1 cellular context compared by ENCODE assay signal in the genomic region with DNA sequence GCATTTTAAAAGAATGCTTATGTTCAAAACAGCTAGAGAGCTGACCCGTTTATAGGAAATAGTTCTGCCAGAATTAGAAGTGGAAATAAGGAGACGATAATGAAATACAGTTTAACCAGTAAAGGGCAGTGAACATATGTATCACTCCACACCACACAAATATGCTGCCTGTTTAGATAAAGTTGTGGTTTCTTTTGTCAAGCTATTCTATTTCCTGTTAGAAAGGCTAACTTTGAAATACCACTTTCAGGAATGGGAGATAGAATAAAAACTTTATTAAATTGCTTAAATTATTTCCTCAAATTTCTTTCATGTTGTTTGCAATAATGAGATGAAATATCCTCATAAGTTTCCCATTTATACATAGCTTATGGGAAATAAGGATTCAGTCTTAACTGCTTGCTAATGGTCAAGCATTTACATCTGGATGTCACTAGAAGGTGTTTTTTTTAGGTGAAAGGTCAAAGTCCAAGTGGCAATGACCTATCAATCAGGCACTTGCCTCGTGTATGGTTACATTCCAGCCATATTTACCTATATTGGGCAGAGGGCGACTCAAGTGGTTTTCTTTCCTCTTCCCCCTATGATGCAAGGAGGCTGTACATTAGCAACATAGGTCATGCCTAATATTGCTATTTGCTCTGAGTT.
TF ChIP-seq lines count a peak whose summit lies in the region.

No MANE protein-coding gene starts in this region.

TF ChIP-seq in K562, 482 proteins besides CTCF, POLR2A, EP300 and RAD21 (continued from another document and continues in another):
- TF ChIP-seq CTCFL (IDR thresholded peaks at IDR 0.05; ENCODE audit: borderline replicate concordance, insufficient read depth, low read depth, low read length, poor library complexity, severe bottlenecking) = no peak
- no peak for TF ChIP-seq POU5F1 (IDR thresholded peaks at IDR 0.05; ENCODE audit: borderline replicate concordance, low read depth, low read length, partially characterized antibody)
- no peak for TF ChIP-seq PHB2 (IDR thresholded peaks at IDR 0.05; ENCODE audit: low read depth)
- no peak for TF ChIP-seq TAF7 (tag; IDR thresholded peaks at IDR 0.05)
- no peak for TF ChIP-seq EGR1 (conservative IDR thresholded peaks at IDR 0.05)
- TF ChIP-seq ZNF23 (CRISPR knock-in tag; IDR thresholded peaks at IDR 0.05) = no peak
- no peak for TF ChIP-seq HMG20A (CRISPR knock-in tag; conservative IDR thresholded peaks at IDR 0.05)
- TF ChIP-seq, protein P1, sequence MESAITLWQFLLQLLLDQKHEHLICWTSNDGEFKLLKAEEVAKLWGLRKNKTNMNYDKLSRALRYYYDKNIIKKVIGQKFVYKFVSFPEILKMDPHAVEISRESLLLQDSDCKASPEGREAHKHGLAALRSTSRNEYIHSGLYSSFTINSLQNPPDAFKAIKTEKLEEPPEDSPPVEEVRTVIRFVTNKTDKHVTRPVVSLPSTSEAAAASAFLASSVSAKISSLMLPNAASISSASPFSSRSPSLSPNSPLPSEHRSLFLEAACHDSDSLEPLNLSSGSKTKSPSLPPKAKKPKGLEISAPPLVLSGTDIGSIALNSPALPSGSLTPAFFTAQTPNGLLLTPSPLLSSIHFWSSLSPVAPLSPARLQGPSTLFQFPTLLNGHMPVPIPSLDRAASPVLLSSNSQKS (CRISPR knock-in tag; IDR thresholded peaks at IDR 0.05) = no peak
- no peak for TF ChIP-seq TEAD2 (tag; IDR thresholded peaks at IDR 0.05)
- TF ChIP-seq POLR3G (IDR thresholded peaks at IDR 0.05; ENCODE audit: extremely low read depth, insufficient read length, insufficient replicate concordance) = no peak
- TF ChIP-seq TFE3 (CRISPR knock-in tag; IDR thresholded peaks at IDR 0.05) = no peak
- TF ChIP-seq PATZ1 (CRISPR knock-in tag; IDR thresholded peaks at IDR 0.05; ENCODE audit: borderline replicate concordance) = no peak
- no peak for TF ChIP-seq ZSCAN32 (CRISPR knock-in tag; IDR thresholded peaks at IDR 0.05)
- no peak for TF ChIP-seq RHOXF2B (CRISPR knock-in tag; conservative IDR thresholded peaks at IDR 0.05)
- 0 out of 2 replicates have a peak, but pooled peaks have one; percentile 9 for TF ChIP-seq ILK (tag; IDR thresholded peaks at IDR 0.05; ENCODE audit: borderline replicate concordance, low read depth)
- no peak; a peak in 1 of 3 replicates for TF ChIP-seq CBX3 (IDR thresholded peaks at IDR 0.05; ENCODE audit: borderline replicate concordance in 1 of 2, low read length in 2 of 2)
- TF ChIP-seq ZNF134 (CRISPR knock-in tag; conservative IDR thresholded peaks at IDR 0.05) = no peak
- no peak for TF ChIP-seq SNRNP70 (optimal IDR thresholded peaks at IDR 0.05; ENCODE audit: low read depth, low read length)
- no peak for TF ChIP-seq ZFX (CRISPR knock-in tag; IDR thresholded peaks at IDR 0.05)
- TF ChIP-seq, protein P2, sequence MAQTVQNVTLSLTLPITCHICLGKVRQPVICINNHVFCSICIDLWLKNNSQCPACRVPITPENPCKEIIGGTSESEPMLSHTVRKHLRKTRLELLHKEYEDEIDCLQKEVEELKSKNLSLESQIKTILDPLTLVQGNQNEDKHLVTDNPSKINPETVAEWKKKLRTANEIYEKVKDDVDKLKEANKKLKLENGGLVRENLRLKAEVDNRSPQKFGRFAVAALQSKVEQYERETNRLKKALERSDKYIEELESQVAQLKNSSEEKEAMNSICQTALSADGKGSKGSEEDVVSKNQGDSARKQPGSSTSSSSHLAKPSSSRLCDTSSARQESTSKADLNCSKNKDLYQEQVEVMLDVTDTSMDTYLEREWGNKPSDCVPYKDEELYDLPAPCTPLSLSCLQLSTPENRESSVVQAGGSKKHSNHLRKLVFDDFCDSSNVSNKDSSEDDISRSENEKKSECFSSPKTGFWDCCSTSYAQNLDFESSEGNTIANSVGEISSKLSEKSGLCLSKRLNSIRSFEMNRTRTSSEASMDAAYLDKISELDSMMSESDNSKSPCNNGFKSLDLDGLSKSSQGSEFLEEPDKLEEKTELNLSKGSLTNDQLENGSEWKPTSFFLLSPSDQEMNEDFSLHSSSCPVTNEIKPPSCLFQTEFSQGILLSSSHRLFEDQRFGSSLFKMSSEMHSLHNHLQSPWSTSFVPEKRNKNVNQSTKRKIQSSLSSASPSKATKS (CRISPR knock-in tag; IDR thresholded peaks at IDR 0.05) = no peak
- no peak for TF ChIP-seq MTA3 (IDR thresholded peaks at IDR 0.05; ENCODE audit: borderline replicate concordance)
- TF ChIP-seq ZNF384 (IDR thresholded peaks at IDR 0.05; ENCODE audit: low read depth, low read length) = 0 out of 2 replicates have a peak, but pooled peaks have one; percentile 20
- TF ChIP-seq MTF1 (CRISPR knock-in tag; IDR thresholded peaks at IDR 0.05; ENCODE audit: borderline replicate concordance) = no peak
- no peak for TF ChIP-seq PPARD (CRISPR knock-in tag; IDR thresholded peaks at IDR 0.05)
- TF ChIP-seq ARID1B (IDR thresholded peaks at IDR 0.05) = peak; percentile 91
- TF ChIP-seq RAD51 (IDR thresholded peaks at IDR 0.05; ENCODE audit: borderline replicate concordance, low read depth) = no peak
- TF ChIP-seq PYGO2 (tag; IDR thresholded peaks at IDR 0.05) = no peak
- TF ChIP-seq, protein P3, sequence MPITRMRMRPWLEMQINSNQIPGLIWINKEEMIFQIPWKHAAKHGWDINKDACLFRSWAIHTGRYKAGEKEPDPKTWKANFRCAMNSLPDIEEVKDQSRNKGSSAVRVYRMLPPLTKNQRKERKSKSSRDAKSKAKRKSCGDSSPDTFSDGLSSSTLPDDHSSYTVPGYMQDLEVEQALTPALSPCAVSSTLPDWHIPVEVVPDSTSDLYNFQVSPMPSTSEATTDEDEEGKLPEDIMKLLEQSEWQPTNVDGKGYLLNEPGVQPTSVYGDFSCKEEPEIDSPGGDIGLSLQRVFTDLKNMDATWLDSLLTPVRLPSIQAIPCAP (CRISPR knock-in tag; IDR thresholded peaks at IDR 0.05; ENCODE audit: borderline replicate concordance) = no peak
- TF ChIP-seq, protein P4, sequence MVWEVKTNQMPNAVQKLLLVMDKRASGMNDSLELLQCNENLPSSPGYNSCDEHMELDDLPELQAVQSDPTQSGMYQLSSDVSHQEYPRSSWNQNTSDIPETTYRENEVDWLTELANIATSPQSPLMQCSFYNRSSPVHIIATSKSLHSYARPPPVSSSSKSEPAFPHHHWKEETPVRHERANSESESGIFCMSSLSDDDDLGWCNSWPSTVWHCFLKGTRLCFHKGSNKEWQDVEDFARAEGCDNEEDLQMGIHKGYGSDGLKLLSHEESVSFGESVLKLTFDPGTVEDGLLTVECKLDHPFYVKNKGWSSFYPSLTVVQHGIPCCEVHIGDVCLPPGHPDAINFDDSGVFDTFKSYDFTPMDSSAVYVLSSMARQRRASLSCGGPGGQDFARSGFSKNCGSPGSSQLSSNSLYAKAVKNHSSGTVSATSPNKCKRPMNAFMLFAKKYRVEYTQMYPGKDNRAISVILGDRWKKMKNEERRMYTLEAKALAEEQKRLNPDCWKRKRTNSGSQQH (CRISPR knock-in tag; IDR thresholded peaks at IDR 0.05) = no peak
- TF ChIP-seq ZNF239 (CRISPR knock-in tag; IDR thresholded peaks at IDR 0.05) = no peak
- TF ChIP-seq CCNT2 (IDR thresholded peaks at IDR 0.05; ENCODE audit: borderline replicate concordance, extremely low read depth, insufficient read length, low read depth, low read length) = peak; percentile 41
- no peak for TF ChIP-seq SP1 (CRISPR knock-in tag; IDR thresholded peaks at IDR 0.05)
- TF ChIP-seq, protein P5, sequence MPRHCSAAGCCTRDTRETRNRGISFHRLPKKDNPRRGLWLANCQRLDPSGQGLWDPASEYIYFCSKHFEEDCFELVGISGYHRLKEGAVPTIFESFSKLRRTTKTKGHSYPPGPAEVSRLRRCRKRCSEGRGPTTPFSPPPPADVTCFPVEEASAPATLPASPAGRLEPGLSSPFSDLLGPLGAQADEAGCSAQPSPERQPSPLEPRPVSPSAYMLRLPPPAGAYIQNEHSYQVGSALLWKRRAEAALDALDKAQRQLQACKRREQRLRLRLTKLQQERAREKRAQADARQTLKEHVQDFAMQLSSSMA (CRISPR knock-in tag; IDR thresholded peaks at IDR 0.05) = no peak
- peak; percentile 83 for TF ChIP-seq HMBOX1 (IDR thresholded peaks at IDR 0.05)
- TF ChIP-seq BCL6 (CRISPR knock-in tag; IDR thresholded peaks at IDR 0.05) = no peak
- no peak for TF ChIP-seq BRCA1 (IDR thresholded peaks at IDR 0.05)
- TF ChIP-seq BRCA1 (CRISPR knock-in tag; IDR thresholded peaks at IDR 0.05) = no peak
- no peak for TF ChIP-seq MCM7 (IDR thresholded peaks at IDR 0.05)
- no peak for TF ChIP-seq CXXC5 (CRISPR knock-in tag; IDR thresholded peaks at IDR 0.05)
- peak; percentile 76 to 78; a peak in 2 of 4 replicates for TF ChIP-seq KDM1A (IDR thresholded peaks at IDR 0.05)
- no peak for TF ChIP-seq ZNF140 (CRISPR knock-in tag; IDR thresholded peaks at IDR 0.05)
- TF ChIP-seq BRD4 (IDR thresholded peaks at IDR 0.05) = no peak
- no peak for TF ChIP-seq ZNF609 (CRISPR knock-in tag; IDR thresholded peaks at IDR 0.05; ENCODE audit: borderline replicate concordance)
- no peak for TF ChIP-seq NR1H2 (CRISPR knock-in tag; IDR thresholded peaks at IDR 0.05)
- TF ChIP-seq PTRF (tag; IDR thresholded peaks at IDR 0.05) = no peak
